ENCODE assay signal across 8 cellular contexts in the genomic region with DNA sequence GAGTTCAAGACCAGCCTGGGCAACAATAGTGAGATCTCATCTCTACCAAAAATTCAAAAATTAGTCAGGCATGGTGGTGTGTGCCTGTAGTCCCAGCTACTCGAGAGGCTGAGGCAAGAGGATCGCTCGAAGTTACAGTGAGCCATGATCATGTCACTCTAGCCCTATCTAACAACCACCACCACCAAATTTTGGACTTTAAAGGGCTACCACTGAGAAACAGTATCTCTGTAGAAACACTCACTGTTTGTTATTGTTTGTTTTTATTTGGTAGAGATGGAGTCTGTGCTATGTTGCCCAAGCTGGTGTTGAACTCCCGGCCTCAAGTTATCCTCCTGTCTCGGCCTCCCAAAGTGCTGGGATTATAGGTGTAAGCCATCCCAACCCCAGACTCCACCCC. TPM values are rescaled to one million over a fixed set of nuclear protein-coding genes. Genes with fewer than 3 reads are reported as not detected.
DNase-seq lines count a peak whose midpoint lies in the region; ATAC-seq, FAIRE-seq and TF ChIP-seq lines count a peak whose summit lies in the region.

No MANE protein-coding gene starts in this region.

- peak overlapping the region; percentile 68 for H3K4me3 Mint-ChIP-seq in T-helper 1 cell treated with Interleukin-12 subunit alpha and Interleukin-12 subunit beta and Interleukin-4 antibody, amounts not matched to agents 30 μg/mL and 1 μg/mL, for 36 hours
- peak overlapping the region; percentile 68 for H3K4me3 Mint-ChIP-seq in activated B cell treated with CpG ODN at 0.5 μM for 24 hours
- H3K4me3 Mint-ChIP-seq in stimulated activated naive CD8-positive, alpha-beta T cell treated with anti-CD3 and anti-CD28 coated beads, Interleukin-15, amount 100 ng/mL, for 72 hours: peak overlapping the region; percentile 78 to 86

- peak overlapping the region; percentile 83 for H3K27ac Mint-ChIP-seq in T-helper 1 cell treated with Interleukin-12 subunit alpha and Interleukin-12 subunit beta and Interleukin-4 antibody, amounts not matched to agents 30 μg/mL and 1 μg/mL, for 36 hours
- peak overlapping the region; percentile 94 for H3K27ac Mint-ChIP-seq in activated B cell treated with CpG ODN at 0.5 μM for 24 hours
- peak overlapping the region; percentile 98 to 99 for H3K27ac Mint-ChIP-seq in stimulated activated naive CD8-positive, alpha-beta T cell treated with anti-CD3 and anti-CD28 coated beads, Interleukin-15, amount 100 ng/mL, for 72 hours

- intact Hi-C loops in activated B cell treated with CpG ODN at 0.5 μM for 24 hours (cut with micrococcal nuclease): loop anchor here (1.0 to 10.0 kb wide), 6 partner anchors 8 to 969 kb away; a partner anchor contains a TSS

- ATAC-seq in activated B cell treated with CpG ODN at 0.5 μM for 24 hours (ENCODE audit: low read depth) (no peak), GM18511 (IDR thresholded peaks at IDR 0.05; ENCODE audit: unreplicated experiment) (no peak), HG03521 (IDR thresholded peaks at IDR 0.05; ENCODE audit: unreplicated experiment) (no peak)
- ATAC-seq in stimulated activated naive CD8-positive, alpha-beta T cell treated with anti-CD3 and anti-CD28 coated beads, Interleukin-15, amount 100 ng/mL, for 72 hours: no peak

- peaks cover 0 to 2% of the 10 kb centered on the region in 2 experiments for H3K36me3 ChIP-seq in keratinocyte (ENCODE audit: control insufficient read depth in 2 of 2, extremely low read depth in 1 of 2, insufficient read depth in 2 of 2, low read length in 2 of 2)

- H3K4me1 ChIP-seq in keratinocyte (ENCODE audit: control insufficient read depth, extremely low read depth, insufficient read depth, low read length): peaks cover 53% of the 10 kb centered on the region

- H3K4me2 ChIP-seq in keratinocyte (ENCODE audit: control insufficient read depth, extremely low read depth, insufficient read depth, low read depth, low read length): peak overlapping the region; percentile 86

- peak overlapping the region in 2 of 3 experiments; percentile 32 to 41 for H3K4me3 ChIP-seq in keratinocyte (ENCODE audit: control insufficient read depth in 2 of 3, extremely low read depth in 1 of 3, insufficient read depth in 2 of 3, low read depth in 1 of 3, low read length in 3 of 3)

- TF ChIP-seq CTCF in activated B cell treated with CpG ODN at 0.5 μM for 24 hours (IDR thresholded peaks at IDR 0.05) (no peak), keratinocyte (optimal IDR thresholded peaks at IDR 0.05 in 1 of 3, IDR thresholded peaks at IDR 0.05 in 1 of 3, conservative IDR thresholded peaks at IDR 0.05 in 1 of 3; ENCODE audit: extremely low read depth in 1 of 3, insufficient read depth in 2 of 3, low read length in 3 of 3) (no peak)

- DNase-seq in T-helper 1 cell (no peak), activated B cell treated with CpG ODN at 0.5 μM for 24 hours (no peak), keratinocyte (ENCODE audit: low read depth, low spot score) (no peak), NCI-H2171 treated with DMSO at 0.1 percent for 48 hours (lab: John Stamatoyannopoulos, UW) (no peak)
- DNase-seq in stimulated activated naive CD8-positive, alpha-beta T cell treated with anti-CD3 and anti-CD28 coated beads, Interleukin-15, amount 100 ng/mL, for 72 hours: no peak

- peak overlapping the region; percentile 48 for H3K9ac ChIP-seq in keratinocyte (ENCODE audit: control insufficient read depth, extremely low read depth, insufficient read depth, low read length)

- peaks cover 2% of the 10 kb centered on the region for H3K9me1 ChIP-seq in keratinocyte (ENCODE audit: control insufficient read depth, extremely low read depth, insufficient read depth, low read length)

- no peaks in the 10 kb centered on the region for H3K27me3 Mint-ChIP-seq in T-helper 1 cell treated with Interleukin-12 subunit alpha and Interleukin-12 subunit beta and Interleukin-4 antibody, amounts not matched to agents 30 μg/mL and 1 μg/mL, for 36 hours (ENCODE audit: low read depth)
- no peaks in the 10 kb centered on the region for H3K27me3 Mint-ChIP-seq in activated B cell treated with CpG ODN at 0.5 μM for 24 hours
- H3K27me3 Mint-ChIP-seq in stimulated activated naive CD8-positive, alpha-beta T cell treated with anti-CD3 and anti-CD28 coated beads, Interleukin-15, amount 100 ng/mL, for 72 hours: no peaks in the 10 kb centered on the region

- H3K9me3 Mint-ChIP-seq in T-helper 1 cell treated with Interleukin-12 subunit alpha and Interleukin-12 subunit beta and Interleukin-4 antibody, amounts not matched to agents 30 μg/mL and 1 μg/mL, for 36 hours: no peaks in the 10 kb centered on the region
- no peaks in the 10 kb centered on the region for H3K9me3 Mint-ChIP-seq in activated B cell treated with CpG ODN at 0.5 μM for 24 hours
- no peaks in the 10 kb centered on the region for H3K9me3 Mint-ChIP-seq in stimulated activated naive CD8-positive, alpha-beta T cell treated with anti-CD3 and anti-CD28 coated beads, Interleukin-15, amount 100 ng/mL, for 72 hours

- H3K27me3 ChIP-seq in keratinocyte (ENCODE audit: control insufficient read depth, extremely low read depth, insufficient read depth, low read length): no peaks in the 10 kb centered on the region

- FAIRE-seq in keratinocyte (lab: Jason Lieb, UNC): no peak

- H3K4me1 Mint-ChIP-seq in T-helper 1 cell treated with Interleukin-12 subunit alpha and Interleukin-12 subunit beta and Interleukin-4 antibody, amounts not matched to agents 30 μg/mL and 1 μg/mL, for 36 hours (ENCODE audit: low read depth): peaks cover 46% of the 10 kb centered on the region
- peaks cover 78% of the 10 kb centered on the region for H3K4me1 Mint-ChIP-seq in activated B cell treated with CpG ODN at 0.5 μM for 24 hours
- peaks cover 56% of the 10 kb centered on the region for H3K4me1 Mint-ChIP-seq in stimulated activated naive CD8-positive, alpha-beta T cell treated with anti-CD3 and anti-CD28 coated beads, Interleukin-15, amount 100 ng/mL, for 72 hours

- peaks cover 14% of the 10 kb centered on the region for H3K79me2 ChIP-seq in keratinocyte (ENCODE audit: control insufficient read depth, insufficient read depth, low read length)

- no peaks in the 10 kb centered on the region for H3K9me3 ChIP-seq in keratinocyte (ENCODE audit: control insufficient read depth, low read depth, low read length)

- dilution Hi-C loops in keratinocyte (cut with MboI; ENCODE audit: extremely low pct_ligation_motif_present, low sequenced_read_pairs): no loop called here

- peak overlapping the region; percentile 89 for H2AFZ ChIP-seq in keratinocyte (ENCODE audit: control insufficient read depth, low read length)

- H3K27ac ChIP-seq in keratinocyte (ENCODE audit: control insufficient read depth, insufficient read depth, low read length): peak overlapping the region; percentile 90

- POLR2A ChIA-PET in activated B cell treated with CpG ODN at 0.5 μM for 24 hours (lab: Charles Lee): interaction anchor here (1.1 to 17.7 kb wide), 16 partner anchors 10 to 479 kb away, joined by 3 to 481 read pairs (median 8); a partner anchor contains a TSS

- H3K36me3 Mint-ChIP-seq in T-helper 1 cell treated with Interleukin-12 subunit alpha and Interleukin-12 subunit beta and Interleukin-4 antibody, amounts not matched to agents 30 μg/mL and 1 μg/mL, for 36 hours (ENCODE audit: low read depth): peaks cover 23% of the 10 kb centered on the region
- H3K36me3 Mint-ChIP-seq in activated B cell treated with CpG ODN at 0.5 μM for 24 hours (ENCODE audit: low read depth): peaks cover 20% of the 10 kb centered on the region

- CTCF ChIA-PET in activated B cell treated with CpG ODN at 0.5 μM for 24 hours (lab: Charles Lee): interaction anchor here (0.9 to 3.5 kb wide), 7 partner anchors 9 to 143 kb away, joined by 3 to 28 read pairs (median 5); no protein-coding TSS in a partner anchor

- H4K20me1 ChIP-seq in keratinocyte (ENCODE audit: control insufficient read depth, extremely low read depth, insufficient read depth, low read length): no peaks in the 10 kb centered on the region

RNA-seq across cellular contexts. Expression of a gene that starts 1.3 kb away (rescaled TPM):
- total RNA-seq in activated B cell treated with CpG ODN at 0.5 μM for 24 hours: 144 and 152 TPM in 2 replicates
- 9.4 to 33.9 TPM (median 28.7 TPM) in 3 replicates for polyA plus RNA-seq in keratinocyte
- polyA plus RNA-seq in keratinocyte (2011; ENCODE audit: low read depth): 6.8 TPM
- 11.8 and 17.0 TPM in 2 replicates for polyA plus RNA-seq in keratinocyte (2011; cell fraction: cytosol; rRNA removed)
- polyA plus RNA-seq in keratinocyte (2011; cell fraction: nucleus; rRNA removed): 7.4 and 8.5 TPM in 2 replicates
- polyA plus RNA-seq in keratinocyte (2012; ENCODE audit: low replicate concordance): 23.6 and 57.0 TPM in 2 replicates
- 5.9 to 16.6 TPM (median 8.9 TPM) in 3 replicates for polyA minus RNA-seq in keratinocyte
- polyA minus RNA-seq in keratinocyte (2011; cell fraction: cytosol; rRNA and poly(A)+ RNA removed): 31.7 TPM
- polyA minus RNA-seq in keratinocyte (2011; cell fraction: nucleus; rRNA and poly(A)+ RNA removed): 5.0 and 8.5 TPM in 2 replicates

RNA-seq across cellular contexts. Expression of a gene that starts 23.6 kb away (rescaled TPM):
- 3.1 and 3.5 TPM in 2 replicates for total RNA-seq in activated B cell treated with CpG ODN at 0.5 μM for 24 hours
- polyA plus RNA-seq in keratinocyte: not detected in 3 replicates
- polyA plus RNA-seq in keratinocyte (2011; ENCODE audit: low read depth): not detected
- polyA plus RNA-seq in keratinocyte (2011; cell fraction: cytosol; rRNA removed): not detected in 2 replicates
- not detected in 2 replicates for polyA plus RNA-seq in keratinocyte (2011; cell fraction: nucleus; rRNA removed)
- not detected in 2 replicates for polyA plus RNA-seq in keratinocyte (2012; ENCODE audit: low replicate concordance)
- polyA minus RNA-seq in keratinocyte: not detected in 3 replicates
- not detected for polyA minus RNA-seq in keratinocyte (2011; cell fraction: cytosol; rRNA and poly(A)+ RNA removed)
- not detected in 2 replicates for polyA minus RNA-seq in keratinocyte (2011; cell fraction: nucleus; rRNA and poly(A)+ RNA removed)

RNA-seq across cellular contexts. Expression of a gene that starts 44.2 kb away (rescaled TPM):
- total RNA-seq in activated B cell treated with CpG ODN at 0.5 μM for 24 hours: 2.0 and 2.2 TPM in 2 replicates
- 1.1 to 4.8 TPM (median 1.6 TPM) in 3 replicates for polyA plus RNA-seq in keratinocyte
- 2.3 TPM for polyA plus RNA-seq in keratinocyte (2011; ENCODE audit: low read depth)
- polyA plus RNA-seq in keratinocyte (2011; cell fraction: cytosol; rRNA removed): 0.62 and 1.3 TPM in 2 replicates
- polyA plus RNA-seq in keratinocyte (2011; cell fraction: nucleus; rRNA removed): 11.1 and 14.7 TPM in 2 replicates
- polyA plus RNA-seq in keratinocyte (2012; ENCODE audit: low replicate concordance): 1.3 and 2.2 TPM in 2 replicates
- polyA minus RNA-seq in keratinocyte: 1.7 to 11.3 TPM (median 9.9 TPM) in 3 replicates
- 2.1 TPM for polyA minus RNA-seq in keratinocyte (2011; cell fraction: cytosol; rRNA and poly(A)+ RNA removed)
- 5.6 and 9.3 TPM in 2 replicates for polyA minus RNA-seq in keratinocyte (2011; cell fraction: nucleus; rRNA and poly(A)+ RNA removed)
